Comparison of ENCODE assay signal across 1 cellular context in genomic region chr1:54859687-54860391, GRCh38.
A peak's percentile ranks its signal among the peaks of the same experiment; 100 is the strongest.
TF ChIP-seq lines count a peak whose summit lies in the region.

No MANE protein-coding gene starts in this region.

TF ChIP-seq in HepG2, 621 proteins besides CTCF, POLR2A, EP300 and RAD21:
- TF ChIP-seq POLR2AphosphoS5 (IDR thresholded peaks at IDR 0.05; ENCODE audit: low read depth, low read length) (0 out of 2 replicates have a peak, but pooled peaks have one; percentile 22), ZFP90 (CRISPR knock-in tag; IDR thresholded peaks at IDR 0.05; ENCODE audit: borderline replicate concordance) (no peak), BORCS8-MEF2B (CRISPR knock-in tag; IDR thresholded peaks at IDR 0.05) (no peak), DRAP1 (CRISPR knock-in tag; IDR thresholded peaks at IDR 0.05) (no peak), ZNF160 (CRISPR knock-in tag; IDR thresholded peaks at IDR 0.05) (no peak), FOXK1 (CRISPR knock-in tag; IDR thresholded peaks at IDR 0.05; ENCODE audit: borderline replicate concordance, low read depth) (no peak), MXD1 (CRISPR knock-in tag; IDR thresholded peaks at IDR 0.05) (no peak), YEATS4 (CRISPR knock-in tag; IDR thresholded peaks at IDR 0.05; ENCODE audit: borderline replicate concordance) (no peak), ZNF563 (CRISPR knock-in tag; IDR thresholded peaks at IDR 0.05) (no peak), ZBTB8A (CRISPR knock-in tag; IDR thresholded peaks at IDR 0.05; ENCODE audit: borderline replicate concordance, low read depth) (no peak), SRY (CRISPR knock-in tag; IDR thresholded peaks at IDR 0.05) (no peak), FOSL2 (CRISPR knock-in tag; IDR thresholded peaks at IDR 0.05) (0 out of 2 replicates have a peak, but pooled peaks have one; percentile 19), HNF1B (CRISPR knock-in tag; IDR thresholded peaks at IDR 0.05) (no peak), ATF5 (CRISPR knock-in tag; IDR thresholded peaks at IDR 0.05; ENCODE audit: low read depth) (no peak), ZNF235 (CRISPR knock-in tag; IDR thresholded peaks at IDR 0.05; ENCODE audit: borderline replicate concordance) (no peak), RBM22 (optimal IDR thresholded peaks at IDR 0.05; ENCODE audit: low read length) (peak; percentile 58), SCMH1 (CRISPR knock-in tag; IDR thresholded peaks at IDR 0.05; ENCODE audit: borderline replicate concordance) (no peak), STAG1 (CRISPR knock-in tag; IDR thresholded peaks at IDR 0.05) (no peak), ZNF557 (CRISPR knock-in tag; IDR thresholded peaks at IDR 0.05) (no peak), RNF2 (conservative IDR thresholded peaks at IDR 0.05; ENCODE audit: low read depth) (no peak), ZNF101 (CRISPR knock-in tag; IDR thresholded peaks at IDR 0.05; ENCODE audit: borderline replicate concordance, low read depth) (no peak), DZIP1 (CRISPR knock-in tag; IDR thresholded peaks at IDR 0.05) (no peak), RFX3 (CRISPR knock-in tag; IDR thresholded peaks at IDR 0.05) (no peak), ATF3 (CRISPR knock-in tag; IDR thresholded peaks at IDR 0.05) (no peak), ZBTB46 (CRISPR knock-in tag; IDR thresholded peaks at IDR 0.05; ENCODE audit: borderline replicate concordance) (no peak), ZNF484 (CRISPR knock-in tag; IDR thresholded peaks at IDR 0.05; ENCODE audit: borderline replicate concordance, low read depth) (no peak), AGO2 (optimal IDR thresholded peaks at IDR 0.05; ENCODE audit: low read depth, low read length) (no peak), WIZ (CRISPR knock-in tag; IDR thresholded peaks at IDR 0.05) (no peak), ZNF468 (CRISPR knock-in tag; IDR thresholded peaks at IDR 0.05) (no peak), GABPB1 (CRISPR knock-in tag; IDR thresholded peaks at IDR 0.05) (no peak), PRDM4 (CRISPR knock-in tag; IDR thresholded peaks at IDR 0.05; ENCODE audit: borderline replicate concordance) (no peak), REPIN1 (CRISPR knock-in tag; IDR thresholded peaks at IDR 0.05; ENCODE audit: borderline replicate concordance, low read depth) (0 out of 2 replicates have a peak, but pooled peaks have one; percentile 5), SMARCC2 (IDR thresholded peaks at IDR 0.05) (no peak), ZNF775 (CRISPR knock-in tag; IDR thresholded peaks at IDR 0.05; ENCODE audit: borderline replicate concordance) (no peak), DDIT3 (CRISPR knock-in tag; IDR thresholded peaks at IDR 0.05) (no peak), ZNF124 (CRISPR knock-in tag; IDR thresholded peaks at IDR 0.05) (no peak), ZNF83 (CRISPR knock-in tag; IDR thresholded peaks at IDR 0.05; ENCODE audit: borderline replicate concordance) (no peak), ZNF780A (CRISPR knock-in tag; IDR thresholded peaks at IDR 0.05) (0 out of 2 replicates have a peak, but pooled peaks have one; percentile 10), ZNF770 (CRISPR knock-in tag; IDR thresholded peaks at IDR 0.05) (0 out of 2 replicates have a peak, but pooled peaks have one; percentile 9)
